8 cellular contexts compared by ENCODE assay signal in the genomic region with DNA sequence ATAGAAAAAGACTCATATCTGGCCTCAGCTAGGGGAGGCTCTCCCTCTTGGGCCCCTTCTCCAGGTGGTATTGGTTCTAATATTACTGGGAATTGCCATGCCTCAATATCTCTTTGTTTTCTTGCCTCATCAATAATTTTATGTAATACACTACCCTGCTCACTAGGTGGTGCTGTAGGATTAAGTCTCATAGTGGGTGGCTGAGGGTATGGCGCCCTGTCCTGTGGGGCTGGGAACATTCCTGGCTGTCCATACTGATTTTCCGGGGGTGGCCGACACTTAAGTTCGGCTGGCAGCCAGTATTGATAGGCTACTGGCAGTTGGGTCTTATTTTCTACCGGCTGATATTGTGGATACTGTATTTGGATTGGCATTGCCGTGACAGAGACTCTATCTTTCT. TPM values are rescaled to one million over a fixed set of nuclear protein-coding genes. Genes with fewer than 3 reads are reported as not detected.
DNase-seq lines count a peak whose midpoint lies in the region; ATAC-seq, FAIRE-seq and TF ChIP-seq lines count a peak whose summit lies in the region.

No MANE protein-coding gene starts in this region.

- H4K20me1 ChIP-seq in endothelial cell of umbilical vein (replicated peaks; ENCODE audit: control insufficient read depth, extremely low read depth, insufficient read depth, low read length): no peaks in the 10 kb centered on the region

- no peak overlapping the region for H3K4me2 ChIP-seq in endothelial cell of umbilical vein (ENCODE audit: insufficient read depth, low read length)

- no peaks in the 10 kb centered on the region for H3K4me1 ChIP-seq in heart right ventricle
- no peaks in the 10 kb centered on the region for H3K4me1 ChIP-seq in right atrium auricular region
- no peaks in the 10 kb centered on the region for H3K4me1 ChIP-seq in endothelial cell of umbilical vein (ENCODE audit: control insufficient read depth, extremely low read depth, insufficient read depth, low read length)

- H3K9me1 ChIP-seq in endothelial cell of umbilical vein (replicated peaks; ENCODE audit: control insufficient read depth, extremely low read depth, insufficient read depth, low read length): no peaks in the 10 kb centered on the region

- FAIRE-seq in endothelial cell of umbilical vein (lab: Jason Lieb, UNC): no peak

- CTCF ChIA-PET in endothelial cell of umbilical vein (lab: Charles Lee): interaction anchor here (2.0 kb wide), 1 partner anchor 29 kb away, joined by 16 read pairs; no protein-coding TSS in a partner anchor

- TF ChIP-seq POLR2A in endothelial cell of umbilical vein (IDR thresholded peaks at IDR 0.05; ENCODE audit: low read depth, low read length): no peak

- no peaks in the 10 kb centered on the region for H3K27me3 ChIP-seq in heart right ventricle
- no peaks in the 10 kb centered on the region for H3K27me3 ChIP-seq in right atrium auricular region
- H3K27me3 ChIP-seq in endothelial cell of umbilical vein (ENCODE audit: control insufficient read depth in 2 of 2, insufficient read depth in 2 of 2, low read length in 2 of 2): no peaks in the 10 kb centered on the region

- 88 to 91% methylated on average over 6 of the region's 6 CpGs for WGBS in heart right ventricle, 2 donors

- POLR2A ChIA-PET in endothelial cell of umbilical vein (lab: Charles Lee): no interaction called here

- H3K79me2 ChIP-seq in endothelial cell of umbilical vein (ENCODE audit: control insufficient read depth, insufficient read depth, low read length): no peaks in the 10 kb centered on the region

- intact Hi-C loops in heart right ventricle (cut with DNase I) (no loop called here), endothelial cell of umbilical vein (cut with micrococcal nuclease) (loop anchor here (1.0 to 10.0 kb wide), 2 partner anchors 31 to 570 kb away; no protein-coding TSS in a partner anchor)

- H3K9me3 Mint-ChIP-seq in type B pancreatic cell: peaks cover 14% of the 10 kb centered on the region

- H3K9me3 ChIP-seq in heart right ventricle (peaks cover 0 to 32% (median 21%) of the 10 kb centered on the region in 11 donors), right atrium auricular region (peaks cover 0 to 21% of the 10 kb centered on the region in 2 donors), endothelial cell of umbilical vein (replicated peaks; ENCODE audit: control insufficient read depth, insufficient read depth, low read length) (peaks cover 3% of the 10 kb centered on the region)

- H3K4me3 Mint-ChIP-seq in type B pancreatic cell: no peak overlapping the region

- no peak for ATAC-seq in heart right ventricle
- no peak for ATAC-seq in GM19463 (IDR thresholded peaks at IDR 0.05; ENCODE audit: unreplicated experiment)
- ATAC-seq in HG03460 (IDR thresholded peaks at IDR 0.05; ENCODE audit: unreplicated experiment): no peak

- no peak overlapping the region for H2AFZ ChIP-seq in endothelial cell of umbilical vein (ENCODE audit: low read depth, low read length)

- dilution Hi-C loops in endothelial cell of umbilical vein (cut with MboI; ENCODE audit: extremely low pct_ligation_motif_present, low sequenced_read_pairs): no loop called here

- H3K36me3 ChIP-seq in heart right ventricle (peaks cover 12 to 99% (median 47%) of the 10 kb centered on the region in 9 donors), right atrium auricular region (peaks cover 50% of the 10 kb centered on the region), endothelial cell of umbilical vein (ENCODE audit: control insufficient read depth in 2 of 2, extremely low read depth in 1 of 2, insufficient read depth in 2 of 2, low read length in 2 of 2) (peaks cover 14 to 23% of the 10 kb centered on the region in 2 experiments)

- no peak overlapping the region for H3K4me3 ChIP-seq in heart right ventricle
- no peak overlapping the region for H3K4me3 ChIP-seq in right atrium auricular region
- H3K4me3 ChIP-seq in endothelial cell of umbilical vein (replicated peaks in 1 of 3; ENCODE audit: insufficient read depth in 1 of 3, low read depth in 1 of 3, low read length in 3 of 3): no peak overlapping the region

- H3K27ac ChIP-seq in heart right ventricle (no peak overlapping the region), right atrium auricular region (no peak overlapping the region), endothelial cell of umbilical vein (ENCODE audit: insufficient read depth, low read depth, low read length) (no peak overlapping the region)

- no TSS peak for BruUV-seq in endothelial cell of umbilical vein (replicated peaks; lab: Mats Ljungman, UMichigan)

- no peak overlapping the region for H3K9ac ChIP-seq in endothelial cell of umbilical vein (replicated peaks; ENCODE audit: extremely low read depth, insufficient read depth, low read length)

- H3K27me3 Mint-ChIP-seq in type B pancreatic cell: no peaks in the 10 kb centered on the region

- H3K4me1 Mint-ChIP-seq in type B pancreatic cell (ENCODE audit: unreplicated experiment): no peaks in the 10 kb centered on the region

- H3K27ac Mint-ChIP-seq in type B pancreatic cell: no peak overlapping the region

- H3K36me3 Mint-ChIP-seq in type B pancreatic cell: peaks cover 87% of the 10 kb centered on the region

- peak in 7 of 9 donors; percentile 29 to 51 (median 38) for TF ChIP-seq CTCF in heart right ventricle (IDR thresholded peaks at IDR 0.05)
- peak in 1 of 2 donors; percentile 45 for TF ChIP-seq CTCF in right atrium auricular region (IDR thresholded peaks at IDR 0.05)
- TF ChIP-seq CTCF in endothelial cell of umbilical vein (IDR thresholded peaks at IDR 0.05; ENCODE audit: extremely low read depth in 1 of 2, insufficient read depth in 1 of 2, low read depth in 1 of 2, low read length in 2 of 2): peak; percentile 20 to 22
- peak; percentile 65 for TF ChIP-seq CTCF in type B pancreatic cell (conservative IDR thresholded peaks at IDR 0.05)

- DNase-seq in heart right ventricle (no peak), right atrium auricular region (ENCODE audit: low spot score) (no peak), NCI-H460 (ENCODE audit: extremely low read depth, low read depth) (peak; percentile 30), endothelial cell of umbilical vein (ENCODE audit: low read depth, low spot score) (peak; percentile 11), type B pancreatic cell (ENCODE audit: extremely low spot score, unreplicated experiment) (no peak), occipital lobe (lab: John Stamatoyannopoulos, UW) (no peak)

RNA-seq across cellular contexts. Expression of gene TAS2R3, which starts 9.0 kb away (rescaled TPM):
- total RNA-seq in heart right ventricle (1 to 10 TPM in 1 of 10 donors, under 1 TPM in 7, not detected in 2; 0.30 to 1.1 (median 0.46) TPM), right atrium auricular region (not detected), endothelial cell of umbilical vein (1.3 and 2.0 TPM in 2 replicates), type B pancreatic cell (ENCODE audit: low replicate concordance) (1.2 and 3.2 TPM in 2 replicates), occipital lobe (2.5 TPM)
- polyA plus RNA-seq in heart right ventricle (not detected), endothelial cell of umbilical vein (0.08 TPM in 2 replicates)
- 0.78 and 0.84 TPM in 2 replicates for total RNA-seq in NCI-H460 (2014; rRNA removed; shearing (Covaris generic))
- not detected in 2 replicates for polyA plus RNA-seq in NCI-H460 (2014; cell fraction: nucleus; rRNA removed)
- polyA plus RNA-seq in endothelial cell of umbilical vein (2011; cell fraction: cytosol; rRNA removed): not detected in 2 replicates
- 1.1 and 1.5 TPM in 2 replicates for polyA plus RNA-seq in endothelial cell of umbilical vein (2011; cell fraction: nucleus; rRNA removed)
- 0.16 TPM in 1 of 2 replicates, not detected in the other for polyA plus RNA-seq in endothelial cell of umbilical vein (2012)
- 3.6 and 5.1 TPM in 2 replicates for polyA minus RNA-seq in endothelial cell of umbilical vein
- not detected for polyA minus RNA-seq in endothelial cell of umbilical vein (2011; cell fraction: cytosol; rRNA and poly(A)+ RNA removed)
- 6.5 and 10.0 TPM in 2 replicates for polyA minus RNA-seq in endothelial cell of umbilical vein (2011; cell fraction: nucleus; rRNA and poly(A)+ RNA removed)

RNA-seq across cellular contexts. Expression of gene SSBP1, which starts 16.8 kb away (rescaled TPM):
- total RNA-seq in heart right ventricle (100 to 1,000 TPM in 9 of 10 donors, 10 to 100 TPM in 1; 97.4 to 122 (median 107) TPM), right atrium auricular region (100 to 1,000 TPM; 102 to 119 TPM), endothelial cell of umbilical vein (164 and 169 TPM in 2 replicates), type B pancreatic cell (ENCODE audit: low replicate concordance) (107 and 116 TPM in 2 replicates), occipital lobe (79.9 TPM)
- polyA plus RNA-seq in heart right ventricle (100 to 1,000 TPM; 175 to 256 TPM), endothelial cell of umbilical vein (60.0 and 77.9 TPM in 2 replicates)
- 360 and 362 TPM in 2 replicates for total RNA-seq in NCI-H460 (2014; rRNA removed; shearing (Covaris generic))
- polyA plus RNA-seq in NCI-H460 (2014; cell fraction: nucleus; rRNA removed): 233 and 314 TPM in 2 replicates
- 130 and 154 TPM in 2 replicates for polyA plus RNA-seq in endothelial cell of umbilical vein (2011; cell fraction: cytosol; rRNA removed)
- polyA plus RNA-seq in endothelial cell of umbilical vein (2011; cell fraction: nucleus; rRNA removed): 95.0 and 131 TPM in 2 replicates
- 269 and 323 TPM in 2 replicates for polyA plus RNA-seq in endothelial cell of umbilical vein (2012)
- polyA minus RNA-seq in endothelial cell of umbilical vein: 45.0 and 52.1 TPM in 2 replicates
- 43.4 TPM for polyA minus RNA-seq in endothelial cell of umbilical vein (2011; cell fraction: cytosol; rRNA and poly(A)+ RNA removed)
- polyA minus RNA-seq in endothelial cell of umbilical vein (2011; cell fraction: nucleus; rRNA and poly(A)+ RNA removed): 67.2 and 95.0 TPM in 2 replicates

RNA-seq across cellular contexts. Expression of gene TAS2R4, which starts 21.5 kb away (rescaled TPM):
- total RNA-seq in heart right ventricle: under 1 TPM in 9 of 10 donors, not detected in 1; 0.10 to 0.28 (median 0.23) TPM
- polyA plus RNA-seq in heart right ventricle: under 1 TPM; 0.03 to 0.59 TPM
- total RNA-seq in right atrium auricular region: under 1 TPM in 1 of 2 donors, not detected in 1; 0.31 TPM
- 1.2 and 1.3 TPM in 2 replicates for total RNA-seq in NCI-H460 (2014; rRNA removed; shearing (Covaris generic))
- polyA plus RNA-seq in NCI-H460 (2014; cell fraction: nucleus; rRNA removed): 0.30 and 0.86 TPM in 2 replicates
- total RNA-seq in endothelial cell of umbilical vein: 0.88 and 1.4 TPM in 2 replicates
- polyA plus RNA-seq in endothelial cell of umbilical vein: 0.18 and 0.30 TPM in 2 replicates
- not detected in 2 replicates for polyA plus RNA-seq in endothelial cell of umbilical vein (2011; cell fraction: cytosol; rRNA removed)
- polyA plus RNA-seq in endothelial cell of umbilical vein (2011; cell fraction: nucleus; rRNA removed): 1.2 and 1.6 TPM in 2 replicates
- polyA plus RNA-seq in endothelial cell of umbilical vein (2012): 0.08 and 0.17 TPM in 2 replicates
- 2.5 and 3.2 TPM in 2 replicates for polyA minus RNA-seq in endothelial cell of umbilical vein
- not detected for polyA minus RNA-seq in endothelial cell of umbilical vein (2011; cell fraction: cytosol; rRNA and poly(A)+ RNA removed)
- 4.5 and 5.9 TPM in 2 replicates for polyA minus RNA-seq in endothelial cell of umbilical vein (2011; cell fraction: nucleus; rRNA and poly(A)+ RNA removed)
- 1.00 and 2.2 TPM in 2 replicates for total RNA-seq in type B pancreatic cell (ENCODE audit: low replicate concordance)
- total RNA-seq in occipital lobe: 4.5 TPM

RNA-seq across cellular contexts. Expression of gene TAS2R5, which starts 35.1 kb away (rescaled TPM):
- under 1 TPM in 4 of 10 donors, not detected in 6; 0.23 to 0.35 (median 0.31) TPM for total RNA-seq in heart right ventricle
- under 1 TPM; 0.22 to 0.59 TPM for polyA plus RNA-seq in heart right ventricle
- under 1 TPM in 1 of 2 donors, not detected in 1; 0.59 TPM for total RNA-seq in right atrium auricular region
- 0.50 and 0.66 TPM in 2 replicates for total RNA-seq in NCI-H460 (2014; rRNA removed; shearing (Covaris generic))
- polyA plus RNA-seq in NCI-H460 (2014; cell fraction: nucleus; rRNA removed): 0.21 and 0.85 TPM in 2 replicates
- 0.85 and 2.0 TPM in 2 replicates for total RNA-seq in endothelial cell of umbilical vein
- polyA plus RNA-seq in endothelial cell of umbilical vein: 1.3 and 1.6 TPM in 2 replicates
- polyA plus RNA-seq in endothelial cell of umbilical vein (2011; cell fraction: cytosol; rRNA removed): 0.14 and 0.27 TPM in 2 replicates
- polyA plus RNA-seq in endothelial cell of umbilical vein (2011; cell fraction: nucleus; rRNA removed): 5.3 and 5.9 TPM in 2 replicates
- polyA plus RNA-seq in endothelial cell of umbilical vein (2012): 0.25 and 0.75 TPM in 2 replicates
- polyA minus RNA-seq in endothelial cell of umbilical vein: 3.1 and 3.8 TPM in 2 replicates
- polyA minus RNA-seq in endothelial cell of umbilical vein (2011; cell fraction: cytosol; rRNA and poly(A)+ RNA removed): not detected
- 1.2 and 3.3 TPM in 2 replicates for polyA minus RNA-seq in endothelial cell of umbilical vein (2011; cell fraction: nucleus; rRNA and poly(A)+ RNA removed)
- 2.5 and 3.3 TPM in 2 replicates for total RNA-seq in type B pancreatic cell (ENCODE audit: low replicate concordance)
- total RNA-seq in occipital lobe: 3.4 TPM

RNA-seq across cellular contexts. Expression of gene WEE2, which starts 46.8 kb away (rescaled TPM):
- total RNA-seq in heart right ventricle: under 1 TPM in 1 of 10 donors, not detected in 9; 0.12 TPM
- polyA plus RNA-seq in heart right ventricle: not detected
- total RNA-seq in right atrium auricular region: not detected
- total RNA-seq in NCI-H460 (2014; rRNA removed; shearing (Covaris generic)): 0.27 TPM in 1 of 2 replicates, not detected in the other
- polyA plus RNA-seq in NCI-H460 (2014; cell fraction: nucleus; rRNA removed): 0.14 TPM in 1 of 2 replicates, not detected in the other
- not detected in 2 replicates for total RNA-seq in endothelial cell of umbilical vein
- not detected in 2 replicates for polyA plus RNA-seq in endothelial cell of umbilical vein
- not detected in 2 replicates for polyA plus RNA-seq in endothelial cell of umbilical vein (2011; cell fraction: cytosol; rRNA removed)
- polyA plus RNA-seq in endothelial cell of umbilical vein (2011; cell fraction: nucleus; rRNA removed): not detected in 2 replicates
- not detected in 2 replicates for polyA plus RNA-seq in endothelial cell of umbilical vein (2012)
- polyA minus RNA-seq in endothelial cell of umbilical vein: not detected in 2 replicates
- polyA minus RNA-seq in endothelial cell of umbilical vein (2011; cell fraction: cytosol; rRNA and poly(A)+ RNA removed): not detected
- not detected in 2 replicates for polyA minus RNA-seq in endothelial cell of umbilical vein (2011; cell fraction: nucleus; rRNA and poly(A)+ RNA removed)
- not detected in 2 replicates for total RNA-seq in type B pancreatic cell (ENCODE audit: low replicate concordance)
- 0.16 TPM for total RNA-seq in occipital lobe

Comparison
In these comparisons a context has a peak if more than half of its experiments do, and no peak if none do; other contexts are left out.
1. DNase-seq: peak in NCI-H460 (single experiment) and endothelial cell of umbilical vein (single experiment); none in heart right ventricle (0 of 2), right atrium auricular region (single experiment), type B pancreatic cell (single experiment) and occipital lobe (single experiment).